ENCODE assay signal across 34 cellular contexts in genomic region chr15:58083526-58083925, GRCh38. TPM values are rescaled to one million over a fixed set of nuclear protein-coding genes. Genes with fewer than 3 reads are reported as not detected.
"Had no signal": no experiment of that assay in that cellular context is flagged by ENCODE, and none has a peak within 500 bp of the region (broad histone marks: within the 10 kb centered on the region; RNA-seq: fewer than 3 reads in every experiment).

No MANE protein-coding gene starts in this region.

- H3K27me3 Mint-ChIP-seq: dendritic cell treated with granulocyte-macrophage colony-stimulating factor and Interleukin-4, amounts not matched to agents 40 ng/mL and 50 ng/mL, for 4 days had no signal

- FAIRE-seq: colon, endometrium, endothelial cell of umbilical vein, frontal cortex had no signal

- ATAC-seq: effector memory CD8-positive, alpha-beta T cell; esophagus mucosa; foreskin keratinocyte; gastrocnemius medialis; gastroesophageal sphincter; heart left ventricle; heart right ventricle had no signal

- H3K27me3 ChIP-seq: colonic mucosa, foreskin keratinocyte, gastrocnemius medialis, gastroesophageal sphincter, heart left ventricle had no signal

- DNase-seq: colonic mucosa; cortex of kidney; dermis blood vessel endothelial cell; dorsolateral prefrontal cortex; effector CD4-positive, alpha-beta T cell; effector CD8-positive, alpha-beta T cell; effector memory CD4-positive, alpha-beta T cell; effector memory CD8-positive, alpha-beta T cell; endodermal cell; erythroblast; esophagus squamous epithelium; foreskin fibroblast; foreskin keratinocyte; foreskin melanocyte; gastrocnemius medialis; glutamatergic neuron; head of caudate nucleus; heart left ventricle; heart right ventricle had no signal

- H3K4me3 ChIP-seq: colonic mucosa, coronary artery, dorsolateral prefrontal cortex, esophagus muscularis mucosa, esophagus squamous epithelium, gastrocnemius medialis, gastroesophageal sphincter, heart left ventricle, heart right ventricle had no signal

- H3K36me3 ChIP-seq: colonic mucosa, esophagus muscularis mucosa, esophagus squamous epithelium, gastrocnemius medialis, gastroesophageal sphincter, heart left ventricle, heart right ventricle had no signal

- H3K9me3 ChIP-seq: colonic mucosa, esophagus muscularis mucosa, esophagus squamous epithelium, gastrocnemius medialis, gastroesophageal sphincter, heart left ventricle, heart right ventricle had no signal

- H3K9me3 Mint-ChIP-seq: effector memory CD8-positive, alpha-beta T cell; endodermal cell had no signal

- H3K27ac Mint-ChIP-seq: dendritic cell treated with granulocyte-macrophage colony-stimulating factor and Interleukin-4, amounts not matched to agents 40 ng/mL and 50 ng/mL, for 4 days; effector memory CD8-positive, alpha-beta T cell; endodermal cell had no signal

- H3K4me3 Mint-ChIP-seq: dendritic cell treated with granulocyte-macrophage colony-stimulating factor and Interleukin-4, amounts not matched to agents 40 ng/mL and 50 ng/mL, for 4 days; effector memory CD8-positive, alpha-beta T cell; endodermal cell had no signal

- H3K4me1 ChIP-seq: colonic mucosa, esophagus muscularis mucosa, esophagus squamous epithelium, gastrocnemius medialis, gastroesophageal sphincter, heart left ventricle, heart right ventricle had no signal

- H3K27ac ChIP-seq: colonic mucosa, coronary artery, dorsolateral prefrontal cortex, epithelial cell of prostate, esophagus muscularis mucosa, esophagus squamous epithelium, foreskin keratinocyte, gastrocnemius medialis, gastroesophageal sphincter, heart left ventricle, heart right ventricle had no signal

- H3K4me1 Mint-ChIP-seq: endodermal cell had no signal

RNA-seq across cellular contexts. Expression of gene ALDH1A2, which starts 18.0 kb away (rescaled TPM):
- total RNA-seq: endodermal cell had no signal

RNA-seq across cellular contexts. Expression of gene AQP9, which starts 54.7 kb away (rescaled TPM):
- total RNA-seq: dermis microvascular lymphatic vessel endothelial cell, endodermal cell, endothelial cell of umbilical vein, epithelial cell of proximal tubule, fibroblast of lung, fibroblast of villous mesenchyme, glomerular endothelial cell had no signal
- polyA plus RNA-seq: endothelial cell of umbilical vein, fibroblast of lung had no signal
